1 cellular context compared by ENCODE assay signal in the genomic region with DNA sequence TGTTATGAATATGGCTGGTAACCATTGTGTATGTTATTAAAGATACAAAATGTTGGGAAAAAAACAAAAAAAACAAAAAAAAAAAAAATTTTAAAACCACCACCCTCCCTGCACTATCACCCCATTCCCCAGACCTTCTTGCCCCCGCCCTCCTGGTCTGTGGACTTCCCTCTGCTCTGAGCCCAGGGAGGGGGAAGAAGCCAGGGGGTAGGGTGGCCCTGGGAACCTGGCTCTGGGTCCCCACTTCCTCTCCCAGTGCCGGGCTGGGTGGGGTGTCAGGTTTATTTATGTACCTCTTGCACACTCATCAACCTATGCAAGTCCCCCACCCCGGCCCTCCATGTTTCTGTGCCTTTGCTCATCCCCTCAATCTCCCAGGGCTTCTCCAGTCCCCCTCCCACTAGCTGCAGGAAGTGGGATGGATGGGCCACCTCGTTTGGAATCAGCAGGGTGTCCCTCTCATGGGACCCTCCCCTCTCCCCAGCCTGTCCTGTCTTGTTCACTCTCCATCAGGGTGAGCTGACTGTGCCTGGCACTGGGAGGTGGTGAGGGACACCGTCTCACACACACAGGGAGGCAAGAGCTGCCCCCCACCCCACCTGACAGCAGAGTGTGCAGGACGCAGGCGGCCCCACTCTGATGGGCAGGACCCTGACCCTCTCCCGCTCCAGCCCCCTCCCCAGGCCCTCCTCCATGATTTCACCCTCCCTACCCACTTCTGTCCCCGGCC.
TF ChIP-seq lines count a peak whose summit lies in the region.

No MANE protein-coding gene starts in this region.

TF ChIP-seq in HEK293, 187 proteins besides CTCF, POLR2A, EP300 and RAD21 (continued from another document and continues in another):
- TF ChIP-seq EGR2 (tag by site-specific recombination; IDR thresholded peaks at IDR 0.05; ENCODE audit: low read depth) (no peak), ZNF341 (tag by site-specific recombination; IDR thresholded peaks at IDR 0.05; ENCODE audit: low read depth) (no peak), KLF1 (tag by site-specific recombination; IDR thresholded peaks at IDR 0.05) (no peak), ZNF544 (tag by site-specific recombination; IDR thresholded peaks at IDR 0.05) (no peak), ZNF426 (tag by site-specific recombination; IDR thresholded peaks at IDR 0.05) (no peak), ZNF843 (tag by site-specific recombination; IDR thresholded peaks at IDR 0.05) (no peak), ZNF10 (tag by site-specific recombination; IDR thresholded peaks at IDR 0.05) (no peak), MYNN (tag by site-specific recombination; IDR thresholded peaks at IDR 0.05; ENCODE audit: borderline replicate concordance) (no peak), ZIC2 (tag by site-specific recombination; IDR thresholded peaks at IDR 0.05) (peak; percentile 82), ZNF670 (tag by site-specific recombination; IDR thresholded peaks at IDR 0.05; ENCODE audit: low read depth) (no peak), GLIS2 (tag by site-specific recombination; IDR thresholded peaks at IDR 0.05) (peak; percentile 71), ZNF157 (tag by site-specific recombination; IDR thresholded peaks at IDR 0.05) (no peak), ZNF350 (tag by site-specific recombination; IDR thresholded peaks at IDR 0.05) (no peak), ZNF354C (tag by site-specific recombination; IDR thresholded peaks at IDR 0.05; ENCODE audit: borderline replicate concordance, low read depth) (no peak), ZNF473 (tag by site-specific recombination; IDR thresholded peaks at IDR 0.05) (no peak), KLF8 (tag by site-specific recombination; IDR thresholded peaks at IDR 0.05) (no peak), ZNF146 (tag by site-specific recombination; IDR thresholded peaks at IDR 0.05) (no peak), ZNF596 (tag by site-specific recombination; IDR thresholded peaks at IDR 0.05) (no peak), ZNF701 (tag by site-specific recombination; IDR thresholded peaks at IDR 0.05) (no peak), ZNF433 (tag by site-specific recombination; IDR thresholded peaks at IDR 0.05; ENCODE audit: low read depth) (no peak), ZNF155 (tag by site-specific recombination; IDR thresholded peaks at IDR 0.05) (no peak), GLIS1 (tag by site-specific recombination; IDR thresholded peaks at IDR 0.05) (peak; percentile 91), ZNF248 (tag by site-specific recombination; IDR thresholded peaks at IDR 0.05) (no peak), ZBTB21 (tag by site-specific recombination; IDR thresholded peaks at IDR 0.05) (no peak), ZNF133 (tag by site-specific recombination; IDR thresholded peaks at IDR 0.05) (no peak), ZNF791 (tag by site-specific recombination; IDR thresholded peaks at IDR 0.05) (no peak), ZNF16 (tag by site-specific recombination; IDR thresholded peaks at IDR 0.05; ENCODE audit: low read depth) (no peak), ZNF623 (tag by site-specific recombination; IDR thresholded peaks at IDR 0.05) (no peak), SP2 (tag by site-specific recombination; IDR thresholded peaks at IDR 0.05) (peak; percentile 28; the same call in 1 of the 2 replicates), SCRT2 (tag by site-specific recombination; IDR thresholded peaks at IDR 0.05) (no peak), ZNF677 (tag by site-specific recombination; IDR thresholded peaks at IDR 0.05) (no peak), ZNF302 (tag by site-specific recombination; IDR thresholded peaks at IDR 0.05; ENCODE audit: low read depth) (no peak), MEIS1 (CRISPR knock-in tag; IDR thresholded peaks at IDR 0.05; ENCODE audit: borderline replicate concordance) (no peak), ZNF138 (tag by site-specific recombination; IDR thresholded peaks at IDR 0.05; ENCODE audit: borderline replicate concordance) (no peak), SALL2 (tag by site-specific recombination; IDR thresholded peaks at IDR 0.05; ENCODE audit: borderline replicate concordance) (no peak), ZFP3 (tag by site-specific recombination; IDR thresholded peaks at IDR 0.05; ENCODE audit: low read depth) (no peak), WT1 (tag by site-specific recombination; IDR thresholded peaks at IDR 0.05) (peak; percentile 75), ZFP69B (tag by site-specific recombination; IDR thresholded peaks at IDR 0.05) (no peak)
- TF ChIP-seq, protein P1, sequence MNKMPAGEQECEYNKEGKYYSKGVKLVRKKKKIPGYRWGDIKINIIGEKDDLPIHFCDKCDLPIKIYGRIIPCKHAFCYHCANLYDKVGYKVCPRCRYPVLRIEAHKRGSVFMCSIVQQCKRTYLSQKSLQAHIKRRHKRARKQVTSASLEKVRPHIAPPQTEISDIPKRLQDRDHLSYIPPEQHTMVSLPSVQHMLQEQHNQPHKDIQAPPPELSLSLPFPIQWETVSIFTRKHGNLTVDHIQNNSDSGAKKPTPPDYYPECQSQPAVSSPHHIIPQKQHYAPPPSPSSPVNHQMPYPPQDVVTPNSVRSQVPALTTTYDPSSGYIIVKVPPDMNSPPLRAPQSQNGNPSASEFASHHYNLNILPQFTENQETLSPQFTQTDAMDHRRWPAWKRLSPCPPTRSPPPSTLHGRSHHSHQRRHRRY (tag by site-specific recombination; IDR thresholded peaks at IDR 0.05), result no peak
- TF ChIP-seq, protein P2, sequence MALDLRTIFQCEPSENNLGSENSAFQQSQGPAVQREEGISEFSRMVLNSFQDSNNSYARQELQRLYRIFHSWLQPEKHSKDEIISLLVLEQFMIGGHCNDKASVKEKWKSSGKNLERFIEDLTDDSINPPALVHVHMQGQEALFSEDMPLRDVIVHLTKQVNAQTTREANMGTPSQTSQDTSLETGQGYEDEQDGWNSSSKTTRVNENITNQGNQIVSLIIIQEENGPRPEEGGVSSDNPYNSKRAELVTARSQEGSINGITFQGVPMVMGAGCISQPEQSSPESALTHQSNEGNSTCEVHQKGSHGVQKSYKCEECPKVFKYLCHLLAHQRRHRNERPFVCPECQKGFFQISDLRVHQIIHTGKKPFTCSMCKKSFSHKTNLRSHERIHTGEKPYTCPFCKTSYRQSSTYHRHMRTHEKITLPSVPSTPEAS (tag by site-specific recombination; IDR thresholded peaks at IDR 0.05), result no peak
- TF ChIP-seq, protein P3, sequence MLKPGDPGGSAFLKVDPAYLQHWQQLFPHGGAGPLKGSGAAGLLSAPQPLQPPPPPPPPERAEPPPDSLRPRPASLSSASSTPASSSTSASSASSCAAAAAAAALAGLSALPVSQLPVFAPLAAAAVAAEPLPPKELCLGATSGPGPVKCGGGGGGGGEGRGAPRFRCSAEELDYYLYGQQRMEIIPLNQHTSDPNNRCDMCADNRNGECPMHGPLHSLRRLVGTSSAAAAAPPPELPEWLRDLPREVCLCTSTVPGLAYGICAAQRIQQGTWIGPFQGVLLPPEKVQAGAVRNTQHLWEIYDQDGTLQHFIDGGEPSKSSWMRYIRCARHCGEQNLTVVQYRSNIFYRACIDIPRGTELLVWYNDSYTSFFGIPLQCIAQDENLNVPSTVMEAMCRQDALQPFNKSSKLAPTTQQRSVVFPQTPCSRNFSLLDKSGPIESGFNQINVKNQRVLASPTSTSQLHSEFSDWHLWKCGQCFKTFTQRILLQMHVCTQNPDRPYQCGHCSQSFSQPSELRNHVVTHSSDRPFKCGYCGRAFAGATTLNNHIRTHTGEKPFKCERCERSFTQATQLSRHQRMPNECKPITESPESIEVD (tag by site-specific recombination; IDR thresholded peaks at IDR 0.05), result no peak
- TF ChIP-seq, protein P4, sequence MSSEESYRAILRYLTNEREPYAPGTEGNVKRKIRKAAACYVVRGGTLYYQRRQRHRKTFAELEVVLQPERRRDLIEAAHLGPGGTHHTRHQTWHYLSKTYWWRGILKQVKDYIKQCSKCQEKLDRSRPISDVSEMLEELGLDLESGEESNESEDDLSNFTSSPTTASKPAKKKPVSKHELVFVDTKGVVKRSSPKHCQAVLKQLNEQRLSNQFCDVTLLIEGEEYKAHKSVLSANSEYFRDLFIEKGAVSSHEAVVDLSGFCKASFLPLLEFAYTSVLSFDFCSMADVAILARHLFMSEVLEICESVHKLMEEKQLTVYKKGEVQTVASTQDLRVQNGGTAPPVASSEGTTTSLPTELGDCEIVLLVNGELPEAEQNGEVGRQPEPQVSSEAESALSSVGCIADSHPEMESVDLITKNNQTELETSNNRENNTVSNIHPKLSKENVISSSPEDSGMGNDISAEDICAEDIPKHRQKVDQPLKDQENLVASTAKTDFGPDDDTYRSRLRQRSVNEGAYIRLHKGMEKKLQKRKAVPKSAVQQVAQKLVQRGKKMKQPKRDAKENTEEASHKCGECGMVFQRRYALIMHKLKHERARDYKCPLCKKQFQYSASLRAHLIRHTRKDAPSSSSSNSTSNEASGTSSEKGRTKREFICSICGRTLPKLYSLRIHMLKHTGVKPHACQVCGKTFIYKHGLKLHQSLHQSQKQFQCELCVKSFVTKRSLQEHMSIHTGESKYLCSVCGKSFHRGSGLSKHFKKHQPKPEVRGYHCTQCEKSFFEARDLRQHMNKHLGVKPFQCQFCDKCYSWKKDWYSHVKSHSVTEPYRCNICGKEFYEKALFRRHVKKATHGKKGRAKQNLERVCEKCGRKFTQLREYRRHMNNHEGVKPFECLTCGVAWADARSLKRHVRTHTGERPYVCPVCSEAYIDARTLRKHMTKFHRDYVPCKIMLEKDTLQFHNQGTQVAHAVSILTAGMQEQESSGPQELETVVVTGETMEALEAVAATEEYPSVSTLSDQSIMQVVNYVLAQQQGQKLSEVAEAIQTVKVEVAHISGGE (tag by site-specific recombination; conservative IDR thresholded peaks at IDR 0.05; ENCODE audit: low read depth), result no peak
- TF ChIP-seq, protein P5, sequence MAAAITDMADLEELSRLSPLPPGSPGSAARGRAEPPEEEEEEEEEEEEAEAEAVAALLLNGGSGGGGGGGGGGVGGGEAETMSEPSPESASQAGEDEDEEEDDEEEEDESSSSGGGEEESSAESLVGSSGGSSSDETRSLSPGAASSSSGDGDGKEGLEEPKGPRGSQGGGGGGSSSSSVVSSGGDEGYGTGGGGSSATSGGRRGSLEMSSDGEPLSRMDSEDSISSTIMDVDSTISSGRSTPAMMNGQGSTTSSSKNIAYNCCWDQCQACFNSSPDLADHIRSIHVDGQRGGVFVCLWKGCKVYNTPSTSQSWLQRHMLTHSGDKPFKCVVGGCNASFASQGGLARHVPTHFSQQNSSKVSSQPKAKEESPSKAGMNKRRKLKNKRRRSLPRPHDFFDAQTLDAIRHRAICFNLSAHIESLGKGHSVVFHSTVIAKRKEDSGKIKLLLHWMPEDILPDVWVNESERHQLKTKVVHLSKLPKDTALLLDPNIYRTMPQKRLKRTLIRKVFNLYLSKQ (tag by site-specific recombination; IDR thresholded peaks at IDR 0.05; ENCODE audit: borderline replicate concordance), result no peak
- TF ChIP-seq, protein P6, sequence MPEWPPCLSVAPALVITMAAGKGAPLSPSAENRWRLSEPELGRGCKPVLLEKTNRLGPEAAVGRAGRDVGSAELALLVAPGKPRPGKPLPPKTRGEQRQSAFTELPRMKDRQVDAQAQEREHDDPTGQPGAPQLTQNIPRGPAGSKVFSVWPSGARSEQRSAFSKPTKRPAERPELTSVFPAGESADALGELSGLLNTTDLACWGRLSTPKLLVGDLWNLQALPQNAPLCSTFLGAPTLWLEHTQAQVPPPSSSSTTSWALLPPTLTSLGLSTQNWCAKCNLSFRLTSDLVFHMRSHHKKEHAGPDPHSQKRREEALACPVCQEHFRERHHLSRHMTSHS (tag by site-specific recombination; IDR thresholded peaks at IDR 0.05), result no peak
- TF ChIP-seq, protein P7, sequence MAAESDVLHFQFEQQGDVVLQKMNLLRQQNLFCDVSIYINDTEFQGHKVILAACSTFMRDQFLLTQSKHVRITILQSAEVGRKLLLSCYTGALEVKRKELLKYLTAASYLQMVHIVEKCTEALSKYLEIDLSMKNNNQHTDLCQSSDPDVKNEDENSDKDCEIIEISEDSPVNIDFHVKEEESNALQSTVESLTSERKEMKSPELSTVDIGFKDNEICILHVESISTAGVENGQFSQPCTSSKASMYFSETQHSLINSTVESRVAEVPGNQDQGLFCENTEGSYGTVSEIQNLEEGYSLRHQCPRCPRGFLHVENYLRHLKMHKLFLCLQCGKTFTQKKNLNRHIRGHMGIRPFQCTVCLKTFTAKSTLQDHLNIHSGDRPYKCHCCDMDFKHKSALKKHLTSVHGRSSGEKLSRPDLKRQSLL (tag by site-specific recombination; IDR thresholded peaks at IDR 0.05), result no peak
- TF ChIP-seq, protein P8, sequence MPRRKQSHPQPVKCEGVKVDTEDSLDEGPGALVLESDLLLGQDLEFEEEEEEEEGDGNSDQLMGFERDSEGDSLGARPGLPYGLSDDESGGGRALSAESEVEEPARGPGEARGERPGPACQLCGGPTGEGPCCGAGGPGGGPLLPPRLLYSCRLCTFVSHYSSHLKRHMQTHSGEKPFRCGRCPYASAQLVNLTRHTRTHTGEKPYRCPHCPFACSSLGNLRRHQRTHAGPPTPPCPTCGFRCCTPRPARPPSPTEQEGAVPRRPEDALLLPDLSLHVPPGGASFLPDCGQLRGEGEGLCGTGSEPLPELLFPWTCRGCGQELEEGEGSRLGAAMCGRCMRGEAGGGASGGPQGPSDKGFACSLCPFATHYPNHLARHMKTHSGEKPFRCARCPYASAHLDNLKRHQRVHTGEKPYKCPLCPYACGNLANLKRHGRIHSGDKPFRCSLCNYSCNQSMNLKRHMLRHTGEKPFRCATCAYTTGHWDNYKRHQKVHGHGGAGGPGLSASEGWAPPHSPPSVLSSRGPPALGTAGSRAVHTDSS (tag by site-specific recombination; IDR thresholded peaks at IDR 0.05), result no peak
- TF ChIP-seq, protein P9, sequence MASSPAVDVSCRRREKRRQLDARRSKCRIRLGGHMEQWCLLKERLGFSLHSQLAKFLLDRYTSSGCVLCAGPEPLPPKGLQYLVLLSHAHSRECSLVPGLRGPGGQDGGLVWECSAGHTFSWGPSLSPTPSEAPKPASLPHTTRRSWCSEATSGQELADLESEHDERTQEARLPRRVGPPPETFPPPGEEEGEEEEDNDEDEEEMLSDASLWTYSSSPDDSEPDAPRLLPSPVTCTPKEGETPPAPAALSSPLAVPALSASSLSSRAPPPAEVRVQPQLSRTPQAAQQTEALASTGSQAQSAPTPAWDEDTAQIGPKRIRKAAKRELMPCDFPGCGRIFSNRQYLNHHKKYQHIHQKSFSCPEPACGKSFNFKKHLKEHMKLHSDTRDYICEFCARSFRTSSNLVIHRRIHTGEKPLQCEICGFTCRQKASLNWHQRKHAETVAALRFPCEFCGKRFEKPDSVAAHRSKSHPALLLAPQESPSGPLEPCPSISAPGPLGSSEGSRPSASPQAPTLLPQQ (tag by site-specific recombination; IDR thresholded peaks at IDR 0.05), result peak; percentile 41; the same call in 1 of the 2 replicates
- TF ChIP-seq, protein P10, sequence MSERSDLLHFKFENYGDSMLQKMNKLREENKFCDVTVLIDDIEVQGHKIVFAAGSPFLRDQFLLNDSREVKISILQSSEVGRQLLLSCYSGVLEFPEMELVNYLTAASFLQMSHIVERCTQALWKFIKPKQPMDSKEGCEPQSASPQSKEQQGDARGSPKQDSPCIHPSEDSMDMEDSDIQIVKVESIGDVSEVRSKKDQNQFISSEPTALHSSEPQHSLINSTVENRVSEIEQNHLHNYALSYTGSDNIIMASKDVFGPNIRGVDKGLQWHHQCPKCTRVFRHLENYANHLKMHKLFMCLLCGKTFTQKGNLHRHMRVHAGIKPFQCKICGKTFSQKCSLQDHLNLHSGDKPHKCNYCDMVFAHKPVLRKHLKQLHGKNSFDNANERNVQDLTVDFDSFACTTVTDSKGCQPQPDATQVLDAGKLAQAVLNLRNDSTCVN (tag by site-specific recombination; optimal IDR thresholded peaks at IDR 0.05), result peak; percentile 7
